Comparison of ENCODE assay signal across 11 cellular contexts in genomic region chr11:130122141-130122575, GRCh38. TPM values are rescaled to one million over a fixed set of nuclear protein-coding genes. Genes with fewer than 3 reads are reported as not detected.
DNase-seq lines count a peak whose midpoint lies in the region; ATAC-seq, FAIRE-seq and TF ChIP-seq lines count a peak whose summit lies in the region.
"Had no signal": no experiment of that assay in that cellular context is flagged by ENCODE, and none has a peak within 500 bp of the region (broad histone marks: within the 10 kb centered on the region; RNA-seq: fewer than 3 reads in every experiment).

No MANE protein-coding gene starts in this region.

- intact Hi-C loops in CD14-positive monocyte (cut with micrococcal nuclease) = loop anchor here in 1 of 2 donors (5.0 kb wide), 2 partner anchors 35 to 50 kb away; no protein-coding TSS in a partner anchor

- H3K4me3 Mint-ChIP-seq in CD14-positive monocyte (peak overlapping the region in 1 of 2 donors; percentile 47), astrocyte (ENCODE audit: unreplicated experiment) (no peak overlapping the region)
- H3K4me3 Mint-ChIP-seq: CD8-positive, alpha-beta memory T cell; mesothelial cell of epicardium had no signal

- no peak for TF ChIP-seq CTCF in CD14-positive monocyte (IDR thresholded peaks at IDR 0.05)
- no peak for TF ChIP-seq CTCF in HL-60 (IDR thresholded peaks at IDR 0.05; ENCODE audit: insufficient read depth, low read length)
- no peak for TF ChIP-seq CTCF in astrocyte (IDR thresholded peaks at IDR 0.05; ENCODE audit: insufficient read depth, low read depth, low read length)
- no peak for TF ChIP-seq CTCF in neutrophil (IDR thresholded peaks at IDR 0.05)
- no peak for TF ChIP-seq CTCF in omental fat pad (IDR thresholded peaks at IDR 0.05)

- peak; percentile 73 for DNase-seq in CD14-positive monocyte (ENCODE audit: low spot score)
- DNase-seq in HL-60 (ENCODE audit: low read depth in 1 of 2, low spot score in 1 of 2) = peak in 1 of 2 experiments; percentile 31
- DNase-seq in astrocyte (ENCODE audit: low read depth) = no peak
- no peak for DNase-seq in central memory CD4-positive, alpha-beta T cell
- DNase-seq in superior temporal gyrus (ENCODE audit: extremely low spot score) = no peak
- no peak for DNase-seq in omental fat pad (ENCODE audit: low spot score)
- DNase-seq: NCI-H510A had no signal

- H3K27me3 ChIP-seq in HL-60 (ENCODE audit: insufficient read depth, poor library complexity, severe bottlenecking) (no peaks in the 10 kb centered on the region), astrocyte (ENCODE audit: insufficient read depth, low read length) (peaks cover 5% of the 10 kb centered on the region), neutrophil (no peaks in the 10 kb centered on the region)

- no peaks in the 10 kb centered on the region for H3K9me3 ChIP-seq in astrocyte (ENCODE audit: insufficient read depth, low read depth, low read length)
- H3K9me3 ChIP-seq in neutrophil = no peaks in the 10 kb centered on the region

- H3K4me1 ChIP-seq in astrocyte (ENCODE audit: insufficient read depth, low read length) = peaks cover 32% of the 10 kb centered on the region
- peaks cover 62 to 70% of the 10 kb centered on the region in 2 experiments for H3K4me1 ChIP-seq in neutrophil (ENCODE audit: control insufficient read depth in 1 of 2, insufficient read depth in 1 of 2, low read depth in 1 of 2, low read length in 1 of 2)

- peaks cover 94% of the 10 kb centered on the region for H3K4me1 Mint-ChIP-seq in CD14-positive monocyte
- peaks cover 39% of the 10 kb centered on the region for H3K4me1 Mint-ChIP-seq in astrocyte (ENCODE audit: low read depth, unreplicated experiment)

- ATAC-seq in GM21619 (IDR thresholded peaks at IDR 0.05; ENCODE audit: unreplicated experiment) (no peak), omental fat pad (ENCODE audit: low FRiP score) (no peak)

- H3K27ac ChIP-seq in HL-60 (replicated peaks) = peak overlapping the region; percentile 25
- H3K27ac ChIP-seq in astrocyte (ENCODE audit: low read depth, low read length) = no peak overlapping the region
- peak overlapping the region; percentile 90 for H3K27ac ChIP-seq in neutrophil

- H2AFZ ChIP-seq in astrocyte (ENCODE audit: low read depth, low read length) = no peak overlapping the region

- H3K27me3 Mint-ChIP-seq in CD14-positive monocyte (ENCODE audit: low read depth in 3 of 3) (peaks cover 0 to 4% (median 2%) of the 10 kb centered on the region in 3 donors), astrocyte (ENCODE audit: low read depth, unreplicated experiment) (no peaks in the 10 kb centered on the region)
- H3K27me3 Mint-ChIP-seq: CD8-positive, alpha-beta memory T cell had no signal

- H3K4me3 ChIP-seq in HL-60 (replicated peaks; ENCODE audit: insufficient read depth, low read length) (no peak overlapping the region), astrocyte (ENCODE audit: insufficient read depth, low read depth, low read length) (no peak overlapping the region), neutrophil (ENCODE audit: low read depth in 1 of 2, low read length in 1 of 2) (peak overlapping the region in 1 of 2 experiments; percentile 9)

- H3K36me3 Mint-ChIP-seq in CD14-positive monocyte (peaks cover 73 to 86% of the 10 kb centered on the region in 2 donors), astrocyte (ENCODE audit: low read depth, unreplicated experiment) (peaks cover 29% of the 10 kb centered on the region)

- H3K36me3 ChIP-seq in astrocyte (ENCODE audit: insufficient read depth, low read length) (peaks cover 3% of the 10 kb centered on the region), neutrophil (peaks cover 36% of the 10 kb centered on the region)

- H3K9me3 Mint-ChIP-seq in CD14-positive monocyte = peaks cover 0 to 3% (median 0%) of the 10 kb centered on the region in 7 donors
- peaks cover 2% of the 10 kb centered on the region for H3K9me3 Mint-ChIP-seq in astrocyte (ENCODE audit: unreplicated experiment)
- H3K9me3 Mint-ChIP-seq: CD8-positive, alpha-beta memory T cell; mesothelial cell of epicardium had no signal

- H3K4me2 ChIP-seq in astrocyte (ENCODE audit: low read length) = peak overlapping the region; percentile 28

- H4K20me1 ChIP-seq in astrocyte (ENCODE audit: insufficient read depth, low read length) = peaks cover 58% of the 10 kb centered on the region

- H3K9ac ChIP-seq in astrocyte (ENCODE audit: low read length) = no peak overlapping the region

- peaks cover 8% of the 10 kb centered on the region for H3K79me2 ChIP-seq in astrocyte (ENCODE audit: insufficient read depth, low read length)

- H3K27ac Mint-ChIP-seq in CD14-positive monocyte = peak overlapping the region; percentile 98 to 100 (median 100)
- peak overlapping the region; percentile 67 for H3K27ac Mint-ChIP-seq in astrocyte (ENCODE audit: unreplicated experiment)
- H3K27ac Mint-ChIP-seq: mesothelial cell of epicardium had no signal

- FAIRE-seq in astrocyte (lab: Jason Lieb, UNC) = no peak

RNA-seq across cellular contexts. Expression of gene ST14, which starts 37.4 kb away (rescaled TPM):
- polyA plus RNA-seq in CD14-positive monocyte = 10 to 100 TPM; 13.3 to 23.6 TPM
- total RNA-seq in astrocyte = 1.4 and 4.2 TPM in 2 replicates
- 10 to 100 TPM in 2 of 4 donors, 1 to 10 TPM in 2; 4.4 to 49.1 (median 10.8) TPM for total RNA-seq in omental fat pad
- polyA plus RNA-seq: CD8-positive, alpha-beta memory T cell had no signal

RNA-seq across cellular contexts. Expression of gene APLP2, which starts 52.5 kb away (rescaled TPM):
- 100 to 1,000 TPM; 486 to 591 TPM for polyA plus RNA-seq in CD14-positive monocyte
- total RNA-seq in astrocyte (804 and 849 TPM in 2 replicates), omental fat pad (100 to 1,000 TPM; 288 to 530 (median 485) TPM)
